In the genomic region with DNA sequence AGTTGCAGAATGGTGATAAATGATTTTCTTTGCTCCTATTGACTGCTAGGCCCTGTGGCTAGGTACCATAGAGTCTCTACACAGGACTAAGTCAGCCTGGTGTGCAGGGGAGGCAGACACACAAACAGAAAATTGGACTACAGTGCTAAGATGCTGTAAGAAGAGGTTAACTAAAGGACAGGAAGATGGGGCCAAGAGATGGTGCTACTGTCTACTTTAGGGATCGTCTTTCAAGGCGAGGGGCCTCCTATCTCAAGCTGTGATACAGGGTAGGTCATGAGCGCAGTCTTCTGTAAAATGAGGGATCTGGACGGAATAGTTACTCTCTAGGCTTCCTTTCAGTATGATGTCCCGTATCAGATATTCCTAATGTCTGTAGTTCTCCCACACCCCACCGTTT, we compare ENCODE assay signal across 9 cellular contexts. TPM values are rescaled to one million over a fixed set of nuclear protein-coding genes. Genes with fewer than 3 reads are reported as not detected.
DNase-seq lines count a peak whose midpoint lies in the region; ATAC-seq, FAIRE-seq and TF ChIP-seq lines count a peak whose summit lies in the region.
"Had no signal": no experiment of that assay in that cellular context is flagged by ENCODE, and none has a peak within 500 bp of the region (broad histone marks: within the 10 kb centered on the region; RNA-seq: fewer than 3 reads in every experiment).

No MANE protein-coding gene starts in this region.

- H3K27ac Mint-ChIP-seq in MCF 10A (ENCODE audit: low read depth, unreplicated experiment): no peak overlapping the region
- H3K27ac Mint-ChIP-seq: nephron had no signal

- H3K4me3 Mint-ChIP-seq in MCF 10A (ENCODE audit: unreplicated experiment): no peak overlapping the region
- H3K4me3 Mint-ChIP-seq: nephron had no signal

- H3K9me3 Mint-ChIP-seq in MCF 10A (ENCODE audit: unreplicated experiment): no peaks in the 10 kb centered on the region
- H3K9me3 Mint-ChIP-seq: nephron had no signal

- H3K27me3 ChIP-seq in HUES6 (ENCODE audit: control insufficient read depth, insufficient read depth, low read length): no peaks in the 10 kb centered on the region

- no peaks in the 10 kb centered on the region for H3K4me1 Mint-ChIP-seq in MCF 10A (ENCODE audit: insufficient read depth, unreplicated experiment)
- H3K4me1 Mint-ChIP-seq: nephron had no signal

- intact Hi-C loops in MCF 10A (cut with micrococcal nuclease): loop anchor here (5.0 kb wide), 2 partner anchors 202 to 287 kb away; a partner anchor contains a TSS

- no peaks in the 10 kb centered on the region for H3K27me3 Mint-ChIP-seq in MCF 10A (ENCODE audit: insufficient read depth, unreplicated experiment)

- DNase-seq in AML-193 (lab: John Stamatoyannopoulos, UW): peak; percentile 12 to 40
- DNase-seq in MCF 10A (ENCODE audit: unreplicated experiment): no peak
- DNase-seq in HTR-8/SVneo (ENCODE audit: insufficient read length, low spot score): no peak
- no peak for DNase-seq in NCI-H1048 (lab: John Stamatoyannopoulos, UW)
- DNase-seq in activated CD4-positive, alpha-beta T cell treated with anti-CD3 and anti-CD28 coated beads, Interleukin-2, amount 50 U/mL, for 48 hours: no peak

- TF ChIP-seq CTCF in MCF 10A (IDR thresholded peaks at IDR 0.05; ENCODE audit: unreplicated experiment): no peak

- CTCF ChIA-PET in MCF 10A (lab: Yijun Ruan, JAX): interaction anchor here (0.7 to 2.7 kb wide), 10 partner anchors 8 to 301 kb away, joined by 3 to 83 read pairs (median 5); a partner anchor contains a TSS

- H3K4me3 ChIP-seq in HUES6 (ENCODE audit: low read depth, low read length) (peak overlapping the region; percentile 94), mesodermal cell (ENCODE audit: extremely low read depth, insufficient read depth, low read length, poor library complexity, severe bottlenecking) (peak overlapping the region; percentile 74)

- H3K27ac ChIP-seq in HUES6 (ENCODE audit: low read depth, low read length): peak overlapping the region; percentile 29; the same call in 1 of the 2 replicates
- peak overlapping the region; percentile 87 for H3K27ac ChIP-seq in mesodermal cell (ENCODE audit: low read depth, low read length, severe bottlenecking)

- POLR2A ChIA-PET in MCF 10A (lab: Yijun Ruan, JAX): interaction anchor here (0.7 to 7.5 kb wide), 9 partner anchors 9 to 302 kb away, joined by 3 to 145 read pairs (median 6); a partner anchor contains a TSS

- 0 to 3% methylated on average over 2 to 4 of the region's 6 CpGs for WGBS in mesodermal cell (ENCODE audit: insufficient coverage in 2 of 2), 2 experiments

- H3K4me1 ChIP-seq in HUES6 (ENCODE audit: control insufficient read depth, insufficient read depth, low read length) (peaks cover 10% of the 10 kb centered on the region; the same call in 1 of the 2 replicates), mesodermal cell (ENCODE audit: control insufficient read depth, insufficient read depth, low read length, poor library complexity, severe bottlenecking) (no peaks in the 10 kb centered on the region)

- peaks cover 37% of the 10 kb centered on the region for H3K36me3 Mint-ChIP-seq in MCF 10A (ENCODE audit: insufficient read depth, unreplicated experiment)

- no peak for FAIRE-seq in HTR-8/SVneo (lab: Jason Lieb, UNC)

- peak overlapping the region; percentile 95 for H3K9ac ChIP-seq in HUES6 (ENCODE audit: low read length)

- ATAC-seq in GM18907 (IDR thresholded peaks at IDR 0.05; ENCODE audit: unreplicated experiment): no peak

- H3K9me3 ChIP-seq in HUES6 (ENCODE audit: control insufficient read depth, insufficient read depth, low read depth, low read length) (no peaks in the 10 kb centered on the region), mesodermal cell (ENCODE audit: control insufficient read depth, low read length) (no peaks in the 10 kb centered on the region)

- TSS peak; percentile 49 for BruUV-seq in MCF 10A (replicated peaks; lab: Mats Ljungman, UMichigan)

- H3K36me3 ChIP-seq in HUES6 (ENCODE audit: control insufficient read depth, insufficient read depth, low read length) (peaks cover 40% of the 10 kb centered on the region), mesodermal cell (ENCODE audit: control insufficient read depth, insufficient read depth, low read length) (peaks cover 39% of the 10 kb centered on the region)

RNA-seq across cellular contexts. Expression of a gene that starts 0.8 kb away (rescaled TPM):
- 268 and 324 TPM in 2 replicates for total RNA-seq in MCF 10A (2022)
- polyA plus RNA-seq in mesodermal cell (2013, experiment 1 of 2): 161 TPM
- polyA plus RNA-seq in mesodermal cell (2013, experiment 2 of 2): 138 TPM

RNA-seq across cellular contexts. Expression of a gene that starts 12.0 kb away (rescaled TPM):
- total RNA-seq in MCF 10A (2022): 1,004 and 1,033 TPM in 2 replicates
- polyA plus RNA-seq in mesodermal cell (2013, experiment 1 of 2): 536 TPM
- 460 TPM for polyA plus RNA-seq in mesodermal cell (2013, experiment 2 of 2)

RNA-seq across cellular contexts. Expression of a gene that starts 33.5 kb away (rescaled TPM):
- total RNA-seq in MCF 10A (2022): 78.5 and 93.9 TPM in 2 replicates
- polyA plus RNA-seq in mesodermal cell (2013, experiment 1 of 2): 69.2 TPM
- 78.5 TPM for polyA plus RNA-seq in mesodermal cell (2013, experiment 2 of 2)

Comparison
In these comparisons a context has a peak if more than half of its experiments do, and no peak if none do; other contexts are left out.
1. DNase-seq: peak in AML-193 (2 of 2); none in MCF 10A (single experiment), HTR-8/SVneo (single experiment), NCI-H1048 (single experiment) and activated CD4-positive, alpha-beta T cell treated with anti-CD3 and anti-CD28 coated beads, Interleukin-2, amount 50 U/mL, for 48 hours (0 of 2).